Comparison of ENCODE assay signal across 26 cellular contexts in genomic region chr6:128276311-128276710, GRCh38.
DNase-seq lines count a peak whose midpoint lies in the region; ATAC-seq and TF ChIP-seq lines count a peak whose summit lies in the region.
"Had no signal": no experiment of that assay in that cellular context is flagged by ENCODE, and none has a peak within 500 bp of the region (broad histone marks: within the 10 kb centered on the region; RNA-seq: fewer than 3 reads in every experiment).

No MANE protein-coding gene starts in this region.

- H3K27ac ChIP-seq in cardiac muscle cell (peak overlapping the region; percentile 46), heart right ventricle (no peak overlapping the region), A673 (ENCODE audit: low read depth, low read length, poor library complexity, severe bottlenecking) (no peak overlapping the region)
- H3K27ac ChIP-seq: BLaER1 had no signal

- H3K9me3 ChIP-seq in cardiac muscle cell (ENCODE audit: low read depth), result no peaks in the 10 kb centered on the region
- H3K9me3 ChIP-seq in heart right ventricle, result no peaks in the 10 kb centered on the region
- H3K9me3 ChIP-seq in A673 (ENCODE audit: low read depth, low read length, poor library complexity, severe bottlenecking), result no peaks in the 10 kb centered on the region
- H3K9me3 ChIP-seq: BLaER1 had no signal

- H3K36me3 ChIP-seq in cardiac muscle cell (no peaks in the 10 kb centered on the region), heart right ventricle (no peaks in the 10 kb centered on the region), A673 (ENCODE audit: insufficient read depth, low read length, poor library complexity, severe bottlenecking) (no peaks in the 10 kb centered on the region)
- H3K36me3 ChIP-seq: BLaER1 had no signal

- no peak overlapping the region for H3K4me3 ChIP-seq in cardiac muscle cell
- H3K4me3 ChIP-seq in heart right ventricle, result no peak overlapping the region
- no peak overlapping the region for H3K4me3 ChIP-seq in A673 (ENCODE audit: low read depth, low read length, poor library complexity, severe bottlenecking)
- H3K4me3 ChIP-seq: BLaER1, K562 had no signal

- CTCF ChIA-PET in A673 (lab: Charles Lee), result no interaction called here

- H3K27me3 ChIP-seq in cardiac muscle cell (no peaks in the 10 kb centered on the region), heart right ventricle (no peaks in the 10 kb centered on the region), A673 (replicated peaks; ENCODE audit: insufficient read depth, low read depth, low read length, poor library complexity) (no peaks in the 10 kb centered on the region)
- H3K27me3 ChIP-seq: BLaER1 had no signal

- peak overlapping the region; percentile 87 for H3K27ac Mint-ChIP-seq in nephron progenitor cell
- H3K27ac Mint-ChIP-seq: CD4-positive, CD25-positive, alpha-beta regulatory T cell had no signal

- H3K4me1 ChIP-seq in cardiac muscle cell (ENCODE audit: low read depth), result peaks cover 47% of the 10 kb centered on the region
- H3K4me1 ChIP-seq in heart right ventricle, result peaks cover 0 to 12% (median 5%) of the 10 kb centered on the region in 9 donors
- peaks cover 15% of the 10 kb centered on the region for H3K4me1 ChIP-seq in A673 (ENCODE audit: insufficient read depth, low read length, poor library complexity, severe bottlenecking)
- H3K4me1 ChIP-seq: BLaER1 had no signal

- DNase-seq in cardiac muscle cell (ENCODE audit: low read depth in 1 of 2, low spot score in 1 of 2) (no peak), heart right ventricle (no peak), fibroblast of gingiva (ENCODE audit: low read depth) (peak; percentile 65), nephron progenitor cell (no peak), amniotic stem cell (lab: John Stamatoyannopoulos, UW) (no peak), A673 (ENCODE audit: low spot score) (no peak), SW 1271 (lab: John Stamatoyannopoulos, UW) (no peak)
- DNase-seq: 8988T; CD4-positive, CD25-positive, alpha-beta regulatory T cell; DMS153; DND-41; Kasumi-1; MV-4-11; NCI-H1105; NCI-H146; NCI-H1930; NCI-H2107; NCI-H446 treated with DMSO at 0.1 percent for 48 hours; NCI-H526; NCI-H82; NK-92 treated with Interleukin-12 subunit alpha and Interleukin-12 subunit beta, amount 100 ng/mL, for 24 hours; RPMI8226; SHP77 had no signal

- H3K27me3 Mint-ChIP-seq in nephron progenitor cell (ENCODE audit: low read depth, poor library complexity), result no peaks in the 10 kb centered on the region

- POLR2A ChIA-PET in A673 (lab: Charles Lee; ENCODE audit: low non-redundant PET), result no interaction called here

- ATAC-seq in heart right ventricle, result no peak
- ATAC-seq: HCT116, K562 had no signal

- peaks cover 58% of the 10 kb centered on the region for H3K4me1 Mint-ChIP-seq in nephron progenitor cell
- H3K4me1 Mint-ChIP-seq: CD4-positive, CD25-positive, alpha-beta regulatory T cell had no signal

- no peaks in the 10 kb centered on the region for H3K9me3 Mint-ChIP-seq in nephron progenitor cell
- H3K9me3 Mint-ChIP-seq: CD4-positive, CD25-positive, alpha-beta regulatory T cell had no signal

- H3K4me3 Mint-ChIP-seq in nephron progenitor cell, result no peak overlapping the region
- H3K4me3 Mint-ChIP-seq: CD4-positive, CD25-positive, alpha-beta regulatory T cell had no signal

- intact Hi-C loops in heart right ventricle (cut with DNase I), result no loop called here
- intact Hi-C loops in A673 (cut with micrococcal nuclease; ENCODE audit: unreplicated experiment), result no loop called here

- BruUV-seq in A673 (replicated peaks; lab: Mats Ljungman, UMichigan), result no TSS peak

- peaks cover 6% of the 10 kb centered on the region for H3K36me3 Mint-ChIP-seq in nephron progenitor cell (ENCODE audit: low read depth)
- H3K36me3 Mint-ChIP-seq: CD4-positive, CD25-positive, alpha-beta regulatory T cell had no signal

- TF ChIP-seq CTCF in cardiac muscle cell (IDR thresholded peaks at IDR 0.05; ENCODE audit: low read depth, low read length) (no peak), heart right ventricle (IDR thresholded peaks at IDR 0.05) (no peak), nephron progenitor cell (IDR thresholded peaks at IDR 0.05) (no peak), A673 (conservative IDR thresholded peaks at IDR 0.05; ENCODE audit: low read depth, low read length) (no peak)
